In the genomic region with DNA sequence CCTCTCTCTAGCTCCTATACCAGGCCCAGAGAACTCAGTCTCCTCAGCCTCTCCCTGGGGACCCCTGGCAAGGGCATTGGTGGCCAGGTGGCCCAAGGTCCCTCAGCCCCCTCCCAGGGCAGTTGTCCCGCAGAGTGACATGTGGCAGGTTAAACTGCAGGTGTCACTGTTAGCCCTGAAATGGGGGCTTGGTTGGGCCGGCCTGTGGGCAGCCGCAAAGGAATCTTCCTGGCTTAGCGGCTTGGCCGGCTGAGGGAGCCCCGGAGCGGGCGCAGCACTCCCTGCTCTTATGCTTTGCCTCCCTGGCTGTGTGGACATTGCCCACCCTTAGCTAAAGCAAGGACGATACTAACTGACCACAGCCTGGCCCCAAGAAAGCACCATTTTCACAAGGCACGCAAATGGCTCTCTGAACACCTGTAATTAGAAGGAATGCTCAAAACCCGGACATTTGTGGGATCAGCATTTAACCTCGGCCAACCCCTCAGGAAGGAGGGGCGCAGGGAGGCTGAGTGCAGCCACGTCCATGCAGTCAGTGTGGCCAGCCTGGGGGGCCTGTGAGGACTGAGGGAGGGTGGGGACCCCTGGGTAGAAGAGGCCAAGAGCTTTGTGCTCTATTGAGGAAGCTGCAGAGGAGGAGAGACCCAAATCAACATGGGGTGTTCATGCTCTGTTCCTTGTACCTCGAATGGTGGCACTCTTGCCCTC, we compare ENCODE assay signal across 8 cellular contexts.
DNase-seq lines count a peak whose midpoint lies in the region; ATAC-seq and TF ChIP-seq lines count a peak whose summit lies in the region.

No MANE protein-coding gene starts in this region.

- no peaks in the 10 kb centered on the region for H3K9me3 ChIP-seq in hepatocyte (ENCODE audit: low read depth)

- H4K20me1 ChIP-seq in hepatocyte (ENCODE audit: insufficient read depth, poor library complexity, severe bottlenecking): no peaks in the 10 kb centered on the region

- peaks cover 5 to 12% of the 10 kb centered on the region in 2 donors for H3K4me1 Mint-ChIP-seq in natural killer cell treated with Interleukin-12 subunit alpha and Interleukin-12 subunit beta and Interleukin-15 and Interleukin-18, amount 100 ng/mL, for 72 hours (ENCODE audit: low read depth in 2 of 2)
- peaks cover 9 to 19% of the 10 kb centered on the region in 2 donors for H3K4me1 Mint-ChIP-seq in natural killer cell
- H3K4me1 Mint-ChIP-seq in activated T-cell treated with anti-CD3 and anti-CD28 coated beads, Interleukin-2, amount 50 U/mL, for 24 hours (ENCODE audit: low read depth): no peaks in the 10 kb centered on the region
- peaks cover 17% of the 10 kb centered on the region for H3K4me1 Mint-ChIP-seq in stimulated activated effector memory CD8-positive, alpha-beta T cell treated with anti-CD3 and anti-CD28 coated beads, Interleukin-12 subunit alpha, Interleukin-12 subunit beta, amount 100 ng/mL, for 72 hours

- ATAC-seq in natural killer cell treated with Interleukin-12 subunit alpha and Interleukin-12 subunit beta and Interleukin-15 and Interleukin-18, amount 100 ng/mL, for 72 hours: peak; percentile 15 to 34
- ATAC-seq in natural killer cell (no peak), HG02642 (IDR thresholded peaks at IDR 0.05; ENCODE audit: poor library complexity, unreplicated experiment) (peak; percentile 72)
- peak; percentile 57 for ATAC-seq in stimulated activated effector memory CD8-positive, alpha-beta T cell treated with anti-CD3 and anti-CD28 coated beads, Interleukin-12 subunit alpha, Interleukin-12 subunit beta, amount 100 ng/mL, for 72 hours

- no peaks in the 10 kb centered on the region for H3K9me2 ChIP-seq in hepatocyte (replicated peaks; ENCODE audit: insufficient read depth)

- H3K27me3 Mint-ChIP-seq in natural killer cell treated with Interleukin-12 subunit alpha and Interleukin-12 subunit beta and Interleukin-15 and Interleukin-18, amount 100 ng/mL, for 72 hours: peaks cover 0 to 9% of the 10 kb centered on the region in 2 donors
- peaks cover 9 to 21% of the 10 kb centered on the region in 2 donors for H3K27me3 Mint-ChIP-seq in natural killer cell (ENCODE audit: low read depth in 2 of 2)
- peaks cover 18% of the 10 kb centered on the region for H3K27me3 Mint-ChIP-seq in activated T-cell treated with anti-CD3 and anti-CD28 coated beads, Interleukin-2, amount 50 U/mL, for 24 hours

- WGBS in hepatocyte (ENCODE audit: low lambda C conversion rate, missing lambda C conversion rate): 21% methylated on average over 14 of the region's 15 CpGs

- no peaks in the 10 kb centered on the region for H3K36me3 ChIP-seq in hepatocyte (replicated peaks; ENCODE audit: insufficient read depth, low read depth)

- H3K36me3 Mint-ChIP-seq in natural killer cell treated with Interleukin-12 subunit alpha and Interleukin-12 subunit beta and Interleukin-15 and Interleukin-18, amount 100 ng/mL, for 72 hours: no peaks in the 10 kb centered on the region
- no peaks in the 10 kb centered on the region for H3K36me3 Mint-ChIP-seq in natural killer cell
- H3K36me3 Mint-ChIP-seq in activated T-cell treated with anti-CD3 and anti-CD28 coated beads, Interleukin-2, amount 50 U/mL, for 24 hours (ENCODE audit: low read depth): no peaks in the 10 kb centered on the region
- no peaks in the 10 kb centered on the region for H3K36me3 Mint-ChIP-seq in stimulated activated effector memory CD8-positive, alpha-beta T cell treated with anti-CD3 and anti-CD28 coated beads, Interleukin-12 subunit alpha, Interleukin-12 subunit beta, amount 100 ng/mL, for 72 hours

- no peaks in the 10 kb centered on the region for H3K79me2 ChIP-seq in hepatocyte

- H3K27ac ChIP-seq in hepatocyte: no peak overlapping the region

- H3K9me3 Mint-ChIP-seq in natural killer cell treated with Interleukin-12 subunit alpha and Interleukin-12 subunit beta and Interleukin-15 and Interleukin-18, amount 100 ng/mL, for 72 hours: no peaks in the 10 kb centered on the region
- H3K9me3 Mint-ChIP-seq in natural killer cell: no peaks in the 10 kb centered on the region
- H3K9me3 Mint-ChIP-seq in activated T-cell treated with anti-CD3 and anti-CD28 coated beads, Interleukin-2, amount 50 U/mL, for 24 hours: no peaks in the 10 kb centered on the region
- no peaks in the 10 kb centered on the region for H3K9me3 Mint-ChIP-seq in stimulated activated effector memory CD8-positive, alpha-beta T cell treated with anti-CD3 and anti-CD28 coated beads, Interleukin-12 subunit alpha, Interleukin-12 subunit beta, amount 100 ng/mL, for 72 hours

- intact Hi-C loops in natural killer cell (cut with micrococcal nuclease): no loop called here

- no peaks in the 10 kb centered on the region for H3K4me1 ChIP-seq in hepatocyte (ENCODE audit: insufficient read depth)

- DNase-seq in natural killer cell treated with Interleukin-12 subunit alpha and Interleukin-12 subunit beta and Interleukin-15 and Interleukin-18, amount 100 ng/mL, for 72 hours (ENCODE audit: low spot score): no peak
- DNase-seq in natural killer cell (no peak), NCI-H2227 treated with DMSO at 0.1 percent for 48 hours (lab: John Stamatoyannopoulos, UW) (peak; percentile 55), hepatocyte (ENCODE audit: low spot score) (peak; percentile 84), AG08396 (ENCODE audit: low spot score) (no peak)
- peak; percentile 39 for DNase-seq in activated T-cell treated with anti-CD3 and anti-CD28 coated beads, Interleukin-2, amount 50 U/mL, for 24 hours
- peak in 1 of 2 donors; percentile 51 for DNase-seq in stimulated activated effector memory CD8-positive, alpha-beta T cell treated with anti-CD3 and anti-CD28 coated beads, Interleukin-12 subunit alpha, Interleukin-12 subunit beta, amount 100 ng/mL, for 72 hours (ENCODE audit: low spot score in 2 of 2)

- TF ChIP-seq CTCF in natural killer cell (IDR thresholded peaks at IDR 0.05) (no peak), hepatocyte (IDR thresholded peaks at IDR 0.05; ENCODE audit: poor library complexity) (peak; percentile 76)

- peaks cover 18% of the 10 kb centered on the region for H3K27me3 ChIP-seq in hepatocyte

- H3K27ac Mint-ChIP-seq in natural killer cell treated with Interleukin-12 subunit alpha and Interleukin-12 subunit beta and Interleukin-15 and Interleukin-18, amount 100 ng/mL, for 72 hours: no peak overlapping the region
- no peak overlapping the region for H3K27ac Mint-ChIP-seq in natural killer cell
- no peak overlapping the region for H3K27ac Mint-ChIP-seq in activated T-cell treated with anti-CD3 and anti-CD28 coated beads, Interleukin-2, amount 50 U/mL, for 24 hours
- no peak overlapping the region for H3K27ac Mint-ChIP-seq in stimulated activated effector memory CD8-positive, alpha-beta T cell treated with anti-CD3 and anti-CD28 coated beads, Interleukin-12 subunit alpha, Interleukin-12 subunit beta, amount 100 ng/mL, for 72 hours

- no peak overlapping the region for H3K4me3 Mint-ChIP-seq in natural killer cell treated with Interleukin-12 subunit alpha and Interleukin-12 subunit beta and Interleukin-15 and Interleukin-18, amount 100 ng/mL, for 72 hours
- no peak overlapping the region for H3K4me3 Mint-ChIP-seq in natural killer cell
- H3K4me3 Mint-ChIP-seq in activated T-cell treated with anti-CD3 and anti-CD28 coated beads, Interleukin-2, amount 50 U/mL, for 24 hours: no peak overlapping the region
- H3K4me3 Mint-ChIP-seq in stimulated activated effector memory CD8-positive, alpha-beta T cell treated with anti-CD3 and anti-CD28 coated beads, Interleukin-12 subunit alpha, Interleukin-12 subunit beta, amount 100 ng/mL, for 72 hours: no peak overlapping the region

- no peak overlapping the region for H3K4me3 ChIP-seq in hepatocyte

- no peak overlapping the region for H2AFZ ChIP-seq in hepatocyte

- H3K4me2 ChIP-seq in hepatocyte: peak overlapping the region; percentile 46

Comparison
In these comparisons a context has a peak if more than half of its experiments do, and no peak if none do; other contexts are left out.
1. ATAC-seq: peak in natural killer cell treated with Interleukin-12 subunit alpha and Interleukin-12 subunit beta and Interleukin-15 and Interleukin-18, amount 100 ng/mL, for 72 hours (2 of 2), HG02642 (single experiment) and stimulated activated effector memory CD8-positive, alpha-beta T cell treated with anti-CD3 and anti-CD28 coated beads, Interleukin-12 subunit alpha, Interleukin-12 subunit beta, amount 100 ng/mL, for 72 hours (single experiment); none in natural killer cell (0 of 3).
2. DNase-seq: peak in NCI-H2227 treated with DMSO at 0.1 percent for 48 hours (single experiment), activated T-cell treated with anti-CD3 and anti-CD28 coated beads, Interleukin-2, amount 50 U/mL, for 24 hours (single experiment) and hepatocyte (single experiment); none in natural killer cell treated with Interleukin-12 subunit alpha and Interleukin-12 subunit beta and Interleukin-15 and Interleukin-18, amount 100 ng/mL, for 72 hours (single experiment), natural killer cell (single experiment) and AG08396 (single experiment).